8 cellular contexts compared by ENCODE assay signal in the genomic region with DNA sequence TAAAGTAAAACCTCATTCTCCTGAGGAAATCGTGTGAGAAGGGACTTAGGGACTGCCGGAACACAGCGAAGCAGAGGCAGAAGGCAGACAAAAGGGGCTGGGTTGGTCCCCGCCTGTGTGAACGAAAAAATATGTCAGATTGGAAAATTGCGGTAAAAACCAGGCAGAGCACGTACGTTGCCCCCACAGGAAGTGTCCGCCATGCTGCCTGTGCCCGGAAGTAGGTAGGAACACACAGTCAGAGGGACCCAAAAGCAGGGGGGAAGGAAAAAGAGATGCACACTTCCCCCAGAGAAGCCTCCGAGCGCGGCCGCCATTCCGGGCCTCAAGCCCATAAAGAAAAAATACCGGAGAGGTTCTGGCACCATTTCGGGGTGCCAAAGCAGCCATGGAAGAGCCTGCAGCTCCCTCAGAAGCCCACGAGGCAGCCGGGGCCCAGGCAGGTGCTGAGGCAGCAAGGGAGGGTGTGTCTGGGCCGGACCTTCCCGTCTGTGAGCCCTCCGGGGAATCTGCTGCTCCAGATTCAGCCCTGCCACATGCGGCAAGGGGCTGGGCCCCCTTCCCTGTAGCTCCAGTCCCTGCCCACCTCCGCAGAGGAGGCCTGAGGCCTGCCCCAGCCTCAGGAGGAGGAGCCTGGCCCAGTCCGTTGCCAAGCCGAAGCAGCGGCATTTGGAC. TPM values are rescaled to one million over a fixed set of nuclear protein-coding genes. Genes with fewer than 3 reads are reported as not detected.
DNase-seq lines count a peak whose midpoint lies in the region; ATAC-seq, FAIRE-seq and TF ChIP-seq lines count a peak whose summit lies in the region.

A gene (plus strand): TSS at position 280 of the 675 bp plus-strand sequence. CDS start 109 bp downstream, at position 389.

- H3K9ac ChIP-seq in smooth muscle cell (ENCODE audit: low read depth): no peak within 1 kb of the TSS
- no peak within 1 kb of the TSS for H3K9ac ChIP-seq in mammary epithelial cell (ENCODE audit: insufficient read depth, low read length)

- H3K4me1 ChIP-seq in smooth muscle cell (ENCODE audit: low read depth) (no peaks in the 10 kb centered on the region), mammary epithelial cell (ENCODE audit: insufficient read depth, low read length) (no peaks in the 10 kb centered on the region)

- intact Hi-C loops in mammary epithelial cell (cut with micrococcal nuclease): no loop called here

- TF ChIP-seq CTCF in smooth muscle cell (IDR thresholded peaks at IDR 0.05; ENCODE audit: borderline replicate concordance, insufficient read depth, poor library complexity, severe bottlenecking) (no peak), mammary epithelial cell (conservative IDR thresholded peaks at IDR 0.05 in 1 of 2, IDR thresholded peaks at IDR 0.05 in 1 of 2; ENCODE audit: extremely low read depth in 1 of 2, insufficient read depth in 1 of 2, low read depth in 1 of 2, low read length in 2 of 2) (no peak)

- H3K4me2 ChIP-seq in smooth muscle cell (no peak within 1 kb of the TSS), mammary epithelial cell (ENCODE audit: insufficient read depth, low read depth, low read length) (no peak within 1 kb of the TSS)

- H3K27ac ChIP-seq in skin epidermis (peak within 1 kb of the TSS in 12 of 21 experiments; percentile 8 to 78 (median 64)), smooth muscle cell (ENCODE audit: low read depth) (no peak within 1 kb of the TSS), mammary epithelial cell (ENCODE audit: insufficient read depth, low read depth, low read length) (no peak within 1 kb of the TSS)

- H3K36me3 ChIP-seq in smooth muscle cell (ENCODE audit: low read depth) (no peaks in the 10 kb centered on the region), mammary epithelial cell (ENCODE audit: insufficient read depth, low read length) (no peaks in the 10 kb centered on the region)

- no peak for FAIRE-seq in frontal cortex (lab: Jason Lieb, UNC)

- dilution Hi-C loops in mammary epithelial cell (cut with HindIII; ENCODE audit: low sequenced_read_pairs): no loop called here

- H3F3A ChIP-seq in smooth muscle cell (ENCODE audit: low read depth): no peaks in the 10 kb centered on the region

- H2AFZ ChIP-seq in smooth muscle cell (ENCODE audit: low read depth): no peak within 1 kb of the TSS
- no peak within 1 kb of the TSS for H2AFZ ChIP-seq in mammary epithelial cell (ENCODE audit: low read depth, low read length)

- DNase-seq in NCI-H446 (lab: John Stamatoyannopoulos, UW): peak; percentile 78 to 93
- peak; percentile 27 for DNase-seq in activated T-cell treated with anti-CD3 and anti-CD28 coated beads for 4 hours
- DNase-seq in frontal cortex (ENCODE audit: low spot score in 2 of 2): peak; percentile 30 to 47
- no peak for DNase-seq in smooth muscle cell (lab: John Stamatoyannopoulos, UW; ENCODE audit: unreplicated experiment)
- DNase-seq in mammary epithelial cell: no peak
- no peak for DNase-seq in middle frontal gyrus (ENCODE audit: extremely low spot score, low spot score)

- H3K79me2 ChIP-seq in smooth muscle cell (ENCODE audit: low read depth) (no peaks in the 10 kb centered on the region), mammary epithelial cell (ENCODE audit: insufficient read depth, low read length) (no peaks in the 10 kb centered on the region)

- 90% methylated on average over 27 of the region's 27 CpGs for WGBS in smooth muscle cell (ENCODE audit: low lambda C conversion rate)
- 78% methylated on average over 13 of the region's 27 CpGs for WGBS in mammary epithelial cell (ENCODE audit: low coverage, missing lambda C conversion rate)

- peak; percentile 60 for ATAC-seq in GM19438 (IDR thresholded peaks at IDR 0.05; ENCODE audit: low read depth, unreplicated experiment)

- in situ Hi-C loops in mammary epithelial cell (cut with MboI; ENCODE audit: low sequenced_read_pairs in 2 of 2): no loop called here

- no peaks in the 10 kb centered on the region for H3K27me3 ChIP-seq in smooth muscle cell (ENCODE audit: low read depth)
- H3K27me3 ChIP-seq in mammary epithelial cell (ENCODE audit: insufficient read depth, low read length): no peaks in the 10 kb centered on the region

- no peaks in the 10 kb centered on the region for H4K20me1 ChIP-seq in smooth muscle cell (ENCODE audit: low read depth)
- no peaks in the 10 kb centered on the region for H4K20me1 ChIP-seq in mammary epithelial cell (ENCODE audit: insufficient read depth, low read length)

- CTCF ChIA-PET in mammary epithelial cell (lab: Charles Lee; ENCODE audit: low non-redundant PET): no interaction called here

- no TSS peak for BruUV-seq in mammary epithelial cell (replicated peaks; lab: Mats Ljungman, UMichigan)

- H3K9me3 ChIP-seq in smooth muscle cell (replicated peaks; ENCODE audit: low read depth) (no peaks in the 10 kb centered on the region), mammary epithelial cell (replicated peaks; ENCODE audit: insufficient read depth, low read length) (peaks cover 17% of the 10 kb centered on the region)

- peak within 1 kb of the TSS in 6 of 7 experiments; percentile 17 to 41 (median 36) for H3K4me3 ChIP-seq in skin epidermis
- H3K4me3 ChIP-seq in smooth muscle cell: no peak within 1 kb of the TSS
- no peak within 1 kb of the TSS for H3K4me3 ChIP-seq in mammary epithelial cell (replicated peaks in 1 of 3; ENCODE audit: insufficient read depth in 1 of 3, low read depth in 2 of 3, low read length in 3 of 3)

RNA-seq across cellular contexts. Expression of the gene that starts here (rescaled TPM):
- total RNA-seq in frontal cortex: 18.3 TPM
- total RNA-seq in smooth muscle cell: not detected in 2 replicates
- 0.07 TPM in 1 of 2 replicates, not detected in the other for polyA plus RNA-seq in smooth muscle cell
- total RNA-seq in mammary epithelial cell: 1 to 10 TPM in 1 of 2 donors, not detected in 1; 1.3 TPM
- not detected for polyA plus RNA-seq in mammary epithelial cell
- not detected for polyA minus RNA-seq in mammary epithelial cell

Comparison
In these comparisons a context has a peak if more than half of its experiments do, and no peak if none do; other contexts are left out.
1. DNase-seq: peak in NCI-H446 (2 of 2), activated T-cell treated with anti-CD3 and anti-CD28 coated beads for 4 hours (single experiment) and frontal cortex (2 of 2); none in smooth muscle cell (single experiment), mammary epithelial cell (single experiment) and middle frontal gyrus (single experiment).
2. H3K27ac ChIP-seq: peak in skin epidermis (12 of 21); none in smooth muscle cell (single experiment) and mammary epithelial cell (single experiment).
3. H3K4me3 ChIP-seq: peak in skin epidermis (6 of 7); none in smooth muscle cell (single experiment) and mammary epithelial cell (0 of 3).